ENCODE assay signal across 8 cellular contexts in the genomic region with DNA sequence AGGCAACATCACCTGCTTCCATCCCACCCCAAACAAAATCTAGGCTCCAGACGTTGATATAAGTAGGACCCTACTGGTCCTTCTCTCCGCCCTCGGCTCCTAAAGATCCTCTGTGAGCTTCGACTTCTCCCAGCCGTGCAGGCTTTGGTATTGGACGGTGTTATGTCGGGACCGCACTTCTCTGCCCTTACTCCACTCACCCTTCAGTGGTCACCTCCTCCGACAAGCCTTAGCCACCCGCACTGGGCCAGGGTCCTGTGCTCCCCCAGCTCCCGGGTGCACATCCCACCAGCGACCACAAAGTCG. TPM values are rescaled to one million over a fixed set of nuclear protein-coding genes. Genes with fewer than 3 reads are reported as not detected.
DNase-seq lines count a peak whose midpoint lies in the region; TF ChIP-seq lines count a peak whose summit lies in the region.

No MANE protein-coding gene starts in this region.

- no peak for TF ChIP-seq POLR2A in prostate gland (IDR thresholded peaks at IDR 0.05)

- DNase-seq in EH (ENCODE audit: low read depth): peak; percentile 26
- no peak for DNase-seq in SK-N-MC (ENCODE audit: low read depth, low spot score)
- DNase-seq in fibroblast of mammary gland (ENCODE audit: low read depth): no peak
- no peak for DNase-seq in prostate gland (ENCODE audit: low spot score)
- no peak for DNase-seq in stimulated activated CD4-positive, alpha-beta T cell treated with anti-CD3 and anti-CD28 coated beads, Interleukin-2, amount 100 ng/mL, for 24 hours
- no peak for DNase-seq in midbrain (lab: John Stamatoyannopoulos, UW)
- no peak for DNase-seq in NCI-H446 (lab: John Stamatoyannopoulos, UW)
- no peak for DNase-seq in stimulated activated naive CD4-positive, alpha-beta T cell treated with Interleukin-2 at 50 U/mL for 16 hours (lab: John Stamatoyannopoulos, UW)

- H3K4me3 ChIP-seq in SK-N-MC (peak overlapping the region; percentile 87), fibroblast of mammary gland (ENCODE audit: control insufficient read depth, low read depth, low read length) (peak overlapping the region; percentile 88), prostate gland (peak overlapping the region; percentile 66 to 94)

- no peaks in the 10 kb centered on the region for H3K9me3 ChIP-seq in SK-N-MC (ENCODE audit: low read depth, low read length)
- H3K9me3 ChIP-seq in prostate gland: no peaks in the 10 kb centered on the region

- H3K36me3 ChIP-seq in SK-N-MC (ENCODE audit: insufficient read depth, low read length) (no peaks in the 10 kb centered on the region), prostate gland (no peaks in the 10 kb centered on the region)

- H3K9ac ChIP-seq in SK-N-MC (ENCODE audit: insufficient read length): peak overlapping the region; percentile 63

- H3K27ac ChIP-seq in SK-N-MC: no peak overlapping the region
- H3K27ac ChIP-seq in prostate gland: peak overlapping the region; percentile 91 to 95

- H3K4me1 ChIP-seq in prostate gland (replicated peaks): peaks cover 14% of the 10 kb centered on the region

- no peak for TF ChIP-seq CTCF in fibroblast of mammary gland (conservative IDR thresholded peaks at IDR 0.05; ENCODE audit: control insufficient read depth, insufficient read depth, low read depth, low read length)
- TF ChIP-seq CTCF in prostate gland (IDR thresholded peaks at IDR 0.05): no peak

- H3K27me3 ChIP-seq in prostate gland (replicated peaks; ENCODE audit: insufficient read depth): no peaks in the 10 kb centered on the region

- intact Hi-C loops in prostate gland (cut with DNase I): loop anchor here (10.0 kb wide), 1 partner anchor 400 kb away; no protein-coding TSS in a partner anchor

- WGBS in prostate gland: 25% methylated on average over 13 of the region's 13 CpGs

RNA-seq across cellular contexts. Expression of a gene that starts 1.6 kb away (rescaled TPM):
- total RNA-seq in prostate gland: 10 to 100 TPM; 29.9 to 42.5 TPM

RNA-seq across cellular contexts. Expression of a gene that starts 3.4 kb away (rescaled TPM):
- under 1 TPM in 1 of 2 donors, not detected in 1; 0.85 TPM for total RNA-seq in prostate gland

RNA-seq across cellular contexts. Expression of a gene that starts 8.9 kb away (rescaled TPM):
- 10 to 100 TPM in 1 of 2 donors, 1 to 10 TPM in 1; 6.9 to 17.4 TPM for total RNA-seq in prostate gland

RNA-seq across cellular contexts. Expression of a gene that starts 33.4 kb away (rescaled TPM):
- total RNA-seq in prostate gland: 10 to 100 TPM; 32.6 to 89.1 TPM

RNA-seq across cellular contexts. Expression of a gene that starts 42.0 kb away (rescaled TPM):
- 10 to 100 TPM; 16.7 to 53.2 TPM for total RNA-seq in prostate gland
